In genomic region chr7:29783671-29784070, GRCh38 we compare ENCODE assay signal across 1 cellular context.
TF ChIP-seq lines count a peak whose summit lies in the region.

No MANE protein-coding gene starts in this region.

TF ChIP-seq in K562, 482 proteins besides CTCF, POLR2A, EP300 and RAD21 (continued from another document):
- TF ChIP-seq HOXB6 (CRISPR knock-in tag; IDR thresholded peaks at IDR 0.05; ENCODE audit: borderline replicate concordance) (no peak), CBFB (CRISPR knock-in tag; IDR thresholded peaks at IDR 0.05) (no peak), ZNF140 (CRISPR knock-in tag; IDR thresholded peaks at IDR 0.05) (no peak), SLC30A9 (CRISPR knock-in tag; IDR thresholded peaks at IDR 0.05) (no peak), HNRNPLL (IDR thresholded peaks at IDR 0.05; ENCODE audit: low read depth, low read length, poor library complexity, severe bottlenecking) (no peak), KDM5B (IDR thresholded peaks at IDR 0.05; ENCODE audit: insufficient replicate concordance, low read depth, low read length) (no peak)
- TF ChIP-seq, protein P1, sequence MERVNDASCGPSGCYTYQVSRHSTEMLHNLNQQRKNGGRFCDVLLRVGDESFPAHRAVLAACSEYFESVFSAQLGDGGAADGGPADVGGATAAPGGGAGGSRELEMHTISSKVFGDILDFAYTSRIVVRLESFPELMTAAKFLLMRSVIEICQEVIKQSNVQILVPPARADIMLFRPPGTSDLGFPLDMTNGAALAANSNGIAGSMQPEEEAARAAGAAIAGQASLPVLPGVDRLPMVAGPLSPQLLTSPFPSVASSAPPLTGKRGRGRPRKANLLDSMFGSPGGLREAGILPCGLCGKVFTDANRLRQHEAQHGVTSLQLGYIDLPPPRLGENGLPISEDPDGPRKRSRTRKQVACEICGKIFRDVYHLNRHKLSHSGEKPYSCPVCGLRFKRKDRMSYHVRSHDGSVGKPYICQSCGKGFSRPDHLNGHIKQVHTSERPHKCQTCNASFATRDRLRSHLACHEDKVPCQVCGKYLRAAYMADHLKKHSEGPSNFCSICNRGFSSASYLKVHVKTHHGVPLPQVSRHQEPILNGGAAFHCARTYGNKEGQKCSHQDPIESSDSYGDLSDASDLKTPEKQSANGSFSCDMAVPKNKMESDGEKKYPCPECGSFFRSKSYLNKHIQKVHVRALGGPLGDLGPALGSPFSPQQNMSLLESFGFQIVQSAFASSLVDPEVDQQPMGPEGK (CRISPR knock-in tag; IDR thresholded peaks at IDR 0.05; ENCODE audit: borderline replicate concordance), result no peak
- TF ChIP-seq, protein P2, sequence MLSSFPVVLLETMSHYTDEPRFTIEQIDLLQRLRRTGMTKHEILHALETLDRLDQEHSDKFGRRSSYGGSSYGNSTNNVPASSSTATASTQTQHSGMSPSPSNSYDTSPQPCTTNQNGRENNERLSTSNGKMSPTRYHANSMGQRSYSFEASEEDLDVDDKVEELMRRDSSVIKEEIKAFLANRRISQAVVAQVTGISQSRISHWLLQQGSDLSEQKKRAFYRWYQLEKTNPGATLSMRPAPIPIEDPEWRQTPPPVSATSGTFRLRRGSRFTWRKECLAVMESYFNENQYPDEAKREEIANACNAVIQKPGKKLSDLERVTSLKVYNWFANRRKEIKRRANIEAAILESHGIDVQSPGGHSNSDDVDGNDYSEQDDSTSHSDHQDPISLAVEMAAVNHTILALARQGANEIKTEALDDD (IDR thresholded peaks at IDR 0.05), result no peak
- TF ChIP-seq, protein P3, sequence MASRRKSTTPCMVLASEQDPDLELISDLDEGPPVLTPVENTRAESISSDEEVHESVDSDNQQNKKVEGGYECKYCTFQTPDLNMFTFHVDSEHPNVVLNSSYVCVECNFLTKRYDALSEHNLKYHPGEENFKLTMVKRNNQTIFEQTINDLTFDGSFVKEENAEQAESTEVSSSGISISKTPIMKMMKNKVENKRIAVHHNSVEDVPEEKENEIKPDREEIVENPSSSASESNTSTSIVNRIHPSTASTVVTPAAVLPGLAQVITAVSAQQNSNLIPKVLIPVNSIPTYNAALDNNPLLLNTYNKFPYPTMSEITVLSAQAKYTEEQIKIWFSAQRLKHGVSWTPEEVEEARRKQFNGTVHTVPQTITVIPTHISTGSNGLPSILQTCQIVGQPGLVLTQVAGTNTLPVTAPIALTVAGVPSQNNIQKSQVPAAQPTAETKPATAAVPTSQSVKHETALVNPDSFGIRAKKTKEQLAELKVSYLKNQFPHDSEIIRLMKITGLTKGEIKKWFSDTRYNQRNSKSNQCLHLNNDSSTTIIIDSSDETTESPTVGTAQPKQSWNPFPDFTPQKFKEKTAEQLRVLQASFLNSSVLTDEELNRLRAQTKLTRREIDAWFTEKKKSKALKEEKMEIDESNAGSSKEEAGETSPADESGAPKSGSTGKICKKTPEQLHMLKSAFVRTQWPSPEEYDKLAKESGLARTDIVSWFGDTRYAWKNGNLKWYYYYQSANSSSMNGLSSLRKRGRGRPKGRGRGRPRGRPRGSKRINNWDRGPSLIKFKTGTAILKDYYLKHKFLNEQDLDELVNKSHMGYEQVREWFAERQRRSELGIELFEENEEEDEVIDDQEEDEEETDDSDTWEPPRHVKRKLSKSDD (conservative IDR thresholded peaks at IDR 0.05; ENCODE audit: low read length), result no peak
- TF ChIP-seq, protein P4, sequence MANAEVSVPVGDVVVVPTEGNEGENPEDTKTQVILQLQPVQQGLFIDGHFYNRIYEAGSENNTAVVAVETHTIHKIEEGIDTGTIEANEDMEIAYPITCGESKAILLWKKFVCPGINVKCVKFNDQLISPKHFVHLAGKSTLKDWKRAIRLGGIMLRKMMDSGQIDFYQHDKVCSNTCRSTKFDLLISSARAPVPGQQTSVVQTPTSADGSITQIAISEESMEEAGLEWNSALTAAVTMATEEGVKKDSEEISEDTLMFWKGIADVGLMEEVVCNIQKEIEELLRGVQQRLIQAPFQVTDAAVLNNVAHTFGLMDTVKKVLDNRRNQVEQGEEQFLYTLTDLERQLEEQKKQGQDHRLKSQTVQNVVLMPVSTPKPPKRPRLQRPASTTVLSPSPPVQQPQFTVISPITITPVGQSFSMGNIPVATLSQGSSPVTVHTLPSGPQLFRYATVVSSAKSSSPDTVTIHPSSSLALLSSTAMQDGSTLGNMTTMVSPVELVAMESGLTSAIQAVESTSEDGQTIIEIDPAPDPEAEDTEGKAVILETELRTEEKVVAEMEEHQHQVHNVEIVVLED (CRISPR knock-in tag; IDR thresholded peaks at IDR 0.05), result no peak
